ENCODE assay signal across 34 cellular contexts in genomic region chr5:124478139-124478737, GRCh38.
"Had no signal": no experiment of that assay in that cellular context is flagged by ENCODE, and none has a peak within 500 bp of the region (broad histone marks: within the 10 kb centered on the region; RNA-seq: fewer than 3 reads in every experiment).

No MANE protein-coding gene starts in this region.

- H3K4me1 ChIP-seq: ascending aorta, body of pancreas had no signal

- H3K9ac ChIP-seq: SK-N-SH had no signal

- H3K4me3 Mint-ChIP-seq: activated CD8-positive, alpha-beta T cell treated with anti-CD3 and anti-CD28 coated beads, Interleukin-2, amount 10 ng/mL, durations not matched to agents 7 days and 5 days; activated naive CD8-positive, alpha-beta T cell treated with anti-CD3 and anti-CD28 coated beads, Interleukin-2, amount 50 U/mL, for 24 hours; activated T-cell treated with anti-CD3 and anti-CD28 coated beads, Interleukin-2, amount 50 U/mL, for 24 hours; central memory CD8-positive, alpha-beta T cell had no signal

- H3K27me3 Mint-ChIP-seq: activated naive CD8-positive, alpha-beta T cell treated with anti-CD3 and anti-CD28 coated beads, Interleukin-2, amount 50 U/mL, for 24 hours; activated T-cell treated with anti-CD3 and anti-CD28 coated beads, Interleukin-2, amount 50 U/mL, for 24 hours; central memory CD8-positive, alpha-beta T cell had no signal

- H3K27me3 ChIP-seq: ascending aorta, body of pancreas, MG63, SJCRH30 had no signal

- ATAC-seq: activated CD4-positive, CD25-positive, alpha-beta regulatory T cell treated with anti-CD3 and anti-CD28 coated beads, Interleukin-2, amount 50 U/mL, for 24 hours; activated CD8-positive, alpha-beta T cell treated with anti-CD3 and anti-CD28 coated beads, Interleukin-2, amount 10 ng/mL, durations not matched to agents 7 days and 5 days; activated naive CD4-positive, alpha-beta T cell treated with anti-CD3 and anti-CD28 coated beads, Interleukin-2, amount 50 U/mL, for 72 hours; activated naive CD8-positive, alpha-beta T cell treated with anti-CD3 and anti-CD28 coated beads, Interleukin-2, amount 50 U/mL, for 24 hours; body of pancreas; Panc1 had no signal

- H3K4me2 ChIP-seq: SK-N-SH had no signal

- DNase-seq: activated CD4-positive, alpha-beta T cell treated with anti-CD3 and anti-CD28 coated beads for 4 hours; activated CD8-positive, alpha-beta memory T cell treated with anti-CD3 and anti-CD28 coated beads, Interleukin-2, amount 50 U/mL, for 48 hours; activated CD8-positive, alpha-beta T cell treated with anti-CD3 and anti-CD28 coated beads, Interleukin-2, amount 10 ng/mL, durations not matched to agents 7 days and 5 days; activated effector memory CD4-positive, alpha-beta T cell treated with anti-CD3 and anti-CD28 coated beads, Interleukin-2, amount 50 U/mL, for 16 hours; activated naive CD4-positive, alpha-beta T cell treated with Interleukin-2 at 50 U/mL for 16 hours; activated naive CD8-positive, alpha-beta T cell treated with anti-CD3 and anti-CD28 coated beads, Interleukin-2, amount 50 U/mL, for 24 hours; activated T-cell treated with anti-CD3 and anti-CD28 coated beads, Interleukin-2, amount 50 U/mL, for 24 hours; amniotic stem cell; MG63; MV-4-11; NCI-H1092 treated with DMSO at 0.1 percent for 48 hours; NCI-H1417 treated with DMSO at 0.1 percent for 48 hours; NCI-H1694; NCI-H2029; NCI-H2107; NCI-H2171 treated with DMSO at 0.1 percent for 48 hours; NCI-H345; NCI-H510A; NCI-H526 treated with DMSO at 0.1 percent for 48 hours; NCI-H82; OCI-M1; Right ventricle myocardium superior; SJCRH30; SK-N-SH; T-helper 1 cell; WERI-Rb-1 had no signal

- H3K9me3 ChIP-seq: ascending aorta, body of pancreas, MG63, SJCRH30, SK-N-SH had no signal

- H3K27ac ChIP-seq: ascending aorta, body of pancreas, RWPE1, SJCRH30, WERI-Rb-1 had no signal

- FAIRE-seq: bronchial epithelial cell had no signal

- H3K27ac Mint-ChIP-seq: activated CD8-positive, alpha-beta T cell treated with anti-CD3 and anti-CD28 coated beads, Interleukin-2, amount 10 ng/mL, durations not matched to agents 7 days and 5 days; activated naive CD4-positive, alpha-beta T cell treated with anti-CD3 and anti-CD28 coated beads, Interleukin-2, amount 50 U/mL, for 72 hours; activated naive CD8-positive, alpha-beta T cell treated with anti-CD3 and anti-CD28 coated beads, Interleukin-2, amount 50 U/mL, for 24 hours; activated T-cell treated with anti-CD3 and anti-CD28 coated beads, Interleukin-2, amount 50 U/mL, for 24 hours had no signal

- H3K36me3 ChIP-seq: ascending aorta, MG63, SJCRH30, WERI-Rb-1 had no signal

- H3K9me3 Mint-ChIP-seq: activated T-cell treated with anti-CD3 and anti-CD28 coated beads, Interleukin-2, amount 50 U/mL, for 24 hours; central memory CD8-positive, alpha-beta T cell had no signal

- H3K4me3 ChIP-seq: ascending aorta, body of pancreas, MG63, SJCRH30 had no signal

- H3K4me1 Mint-ChIP-seq: activated naive CD8-positive, alpha-beta T cell treated with anti-CD3 and anti-CD28 coated beads, Interleukin-2, amount 50 U/mL, for 24 hours; central memory CD8-positive, alpha-beta T cell had no signal

- H3K36me3 Mint-ChIP-seq: activated naive CD4-positive, alpha-beta T cell treated with anti-CD3 and anti-CD28 coated beads, Interleukin-2, amount 50 U/mL, for 72 hours had no signal
